In genomic region chr3:11549580-11550140, GRCh38 we compare ENCODE assay signal across 13 cellular contexts.
A peak's percentile ranks its signal among the peaks of the same experiment; 100 is the strongest.
DNase-seq lines count a peak whose midpoint lies in the region; ATAC-seq and TF ChIP-seq lines count a peak whose summit lies in the region.
"Had no signal": no experiment of that assay in that cellular context is flagged by ENCODE, and none has a peak within 500 bp of the region (broad histone marks: within the 10 kb centered on the region; RNA-seq: fewer than 3 reads in every experiment).

No MANE protein-coding gene starts in this region.

- POLR2A ChIA-PET in activated CD4-positive, alpha-beta memory T cell treated with anti-CD3 and anti-CD28 coated beads, Interleukin-2, amount 10 ng/mL, durations not matched to agents 7 days and 5 days (lab: Charles Lee) = no interaction called here

- CTCF ChIA-PET in activated CD4-positive, alpha-beta memory T cell treated with anti-CD3 and anti-CD28 coated beads, Interleukin-2, amount 10 ng/mL, durations not matched to agents 7 days and 5 days (lab: Charles Lee) = interaction anchor here (1.0 kb wide), 1 partner anchor 15 kb away, joined by 3 read pairs; no protein-coding TSS in a partner anchor

- H3K4me3 Mint-ChIP-seq in HFFc6 (peak overlapping the region; percentile 52), neural crest cell (no peak overlapping the region)
- H3K4me3 Mint-ChIP-seq in activated CD4-positive, alpha-beta memory T cell treated with anti-CD3 and anti-CD28 coated beads, Interleukin-2, amount 10 ng/mL, durations not matched to agents 7 days and 5 days = no peak overlapping the region
- H3K4me3 Mint-ChIP-seq: activated T-cell treated with anti-CD3 and anti-CD28 coated beads, Interleukin-2, amount 50 U/mL, for 4 hours had no signal

- DNase-seq in AG10803 (ENCODE audit: low read depth) = peak; percentile 69
- DNase-seq in HFFc6 = no peak
- DNase-seq in choroid plexus epithelial cell (ENCODE audit: low read depth) = peak; percentile 56
- no peak for DNase-seq in neural crest cell (ENCODE audit: low read depth, low spot score)
- no peak for DNase-seq in stimulated activated CD4-positive, alpha-beta T cell treated with anti-CD3 and anti-CD28 coated beads, Interleukin-12 subunit alpha, Interleukin-12 subunit beta, amount 100 ng/mL, for 4 hours
- no peak for DNase-seq in activated CD4-positive, alpha-beta memory T cell treated with anti-CD3 and anti-CD28 coated beads, Interleukin-2, amount 10 ng/mL, durations not matched to agents 7 days and 5 days
- no peak for DNase-seq in SIG-M5 treated with dmso at 0.1 percent for 504 hours (lab: John Stamatoyannopoulos, UW; ENCODE audit: unreplicated experiment)
- DNase-seq: activated CD4-positive, alpha-beta T cell treated with anti-CD3 and anti-CD28 coated beads, Interleukin-2, amount 50 U/mL, for 1 hour; activated T-cell treated with anti-CD3 and anti-CD28 coated beads, Interleukin-2, amount 50 U/mL, for 4 hours; kidney glomerular epithelial cell; testis had no signal

- TF ChIP-seq CTCF in AG10803 (conservative IDR thresholded peaks at IDR 0.05; ENCODE audit: low read length) (0 out of 2 replicates have a peak, but pooled peaks have one; percentile 5), HFFc6 (IDR thresholded peaks at IDR 0.05) (no peak), choroid plexus epithelial cell (conservative IDR thresholded peaks at IDR 0.05; ENCODE audit: low read depth, low read length) (no peak), neural crest cell (conservative IDR thresholded peaks at IDR 0.05) (no peak)

- H3K36me3 Mint-ChIP-seq in HFFc6 (ENCODE audit: low read depth) = peaks cover 48% of the 10 kb centered on the region
- peaks cover 39% of the 10 kb centered on the region for H3K36me3 Mint-ChIP-seq in neural crest cell (ENCODE audit: low read depth)
- H3K36me3 Mint-ChIP-seq in activated CD4-positive, alpha-beta memory T cell treated with anti-CD3 and anti-CD28 coated beads, Interleukin-2, amount 10 ng/mL, durations not matched to agents 7 days and 5 days (ENCODE audit: low read depth) = peaks cover 10% of the 10 kb centered on the region

- H3K4me1 Mint-ChIP-seq in HFFc6 (ENCODE audit: low read depth) = peaks cover 44% of the 10 kb centered on the region
- peaks cover 41% of the 10 kb centered on the region for H3K4me1 Mint-ChIP-seq in neural crest cell
- H3K4me1 Mint-ChIP-seq in activated CD4-positive, alpha-beta memory T cell treated with anti-CD3 and anti-CD28 coated beads, Interleukin-2, amount 10 ng/mL, durations not matched to agents 7 days and 5 days = no peaks in the 10 kb centered on the region

- H3K9me3 Mint-ChIP-seq in HFFc6 = no peaks in the 10 kb centered on the region; the same call in 1 of the 2 replicates
- H3K9me3 Mint-ChIP-seq in neural crest cell = no peaks in the 10 kb centered on the region
- no peaks in the 10 kb centered on the region for H3K9me3 Mint-ChIP-seq in activated CD4-positive, alpha-beta memory T cell treated with anti-CD3 and anti-CD28 coated beads, Interleukin-2, amount 10 ng/mL, durations not matched to agents 7 days and 5 days

- no peak overlapping the region for H3K4me3 ChIP-seq in AG10803 (ENCODE audit: low read length)
- no peak overlapping the region for H3K4me3 ChIP-seq in choroid plexus epithelial cell (ENCODE audit: low read depth, low read length)
- H3K4me3 ChIP-seq: prostate gland, testis had no signal

- H3K27ac Mint-ChIP-seq in HFFc6 (peak overlapping the region; percentile 85), neural crest cell (ENCODE audit: unreplicated experiment) (peak overlapping the region; percentile 75)
- H3K27ac Mint-ChIP-seq in activated CD4-positive, alpha-beta memory T cell treated with anti-CD3 and anti-CD28 coated beads, Interleukin-2, amount 10 ng/mL, durations not matched to agents 7 days and 5 days = no peak overlapping the region

- ATAC-seq in GM19035 (IDR thresholded peaks at IDR 0.05; ENCODE audit: unreplicated experiment) = no peak
- ATAC-seq: activated T-cell treated with anti-CD3 and anti-CD28 coated beads, Interleukin-2, amount 50 U/mL, for 4 hours had no signal

- H3K27me3 Mint-ChIP-seq in HFFc6 (ENCODE audit: insufficient read depth) (peaks cover 6% of the 10 kb centered on the region), neural crest cell (ENCODE audit: low read depth) (no peaks in the 10 kb centered on the region)
- no peaks in the 10 kb centered on the region for H3K27me3 Mint-ChIP-seq in activated CD4-positive, alpha-beta memory T cell treated with anti-CD3 and anti-CD28 coated beads, Interleukin-2, amount 10 ng/mL, durations not matched to agents 7 days and 5 days

Comparison
In these comparisons a context has a peak if more than half of its experiments do, and no peak if none do; other contexts are left out.
1. DNase-seq: peak in AG10803 (single experiment) and choroid plexus epithelial cell (single experiment); none in HFFc6 (single experiment), neural crest cell (single experiment), stimulated activated CD4-positive, alpha-beta T cell treated with anti-CD3 and anti-CD28 coated beads, Interleukin-12 subunit alpha, Interleukin-12 subunit beta, amount 100 ng/mL, for 4 hours (single experiment), activated CD4-positive, alpha-beta memory T cell treated with anti-CD3 and anti-CD28 coated beads, Interleukin-2, amount 10 ng/mL, durations not matched to agents 7 days and 5 days (single experiment) and SIG-M5 treated with dmso at 0.1 percent for 504 hours (single experiment).